ENCODE assay signal across 15 cellular contexts in genomic region chr15:33722673-33723015, GRCh38.
"Had no signal": no experiment of that assay in that cellular context is flagged by ENCODE, and none has a peak within 500 bp of the region (broad histone marks: within the 10 kb centered on the region; RNA-seq: fewer than 3 reads in every experiment).

No MANE protein-coding gene starts in this region.

- H3K4me1 ChIP-seq: colonic mucosa, gastrocnemius medialis, heart right ventricle, pancreas, stomach, transverse colon had no signal

- H3K9me3 ChIP-seq: colonic mucosa, gastrocnemius medialis, pancreas, stomach, thoracic aorta, transverse colon had no signal

- H3K4me3 ChIP-seq: colonic mucosa, gastrocnemius medialis, heart right ventricle, pancreas, stomach, thoracic aorta, transverse colon had no signal

- ATAC-seq: gastrocnemius medialis, heart right ventricle, left lobe of liver, pancreas, right cardiac atrium had no signal

- DNase-seq: colonic mucosa; gastrocnemius medialis; heart right ventricle; hypothalamus; occipital lobe; pancreas; right cardiac atrium; small intestine; stimulated activated CD4-positive, alpha-beta T cell treated with anti-CD3 and anti-CD28 coated beads, Interleukin-12 subunit alpha, Interleukin-12 subunit beta, amount 100 ng/mL, for 4 hours; stimulated activated naive CD4-positive, alpha-beta T cell; stomach; substantia nigra; transverse colon had no signal

- H3K27ac ChIP-seq: colonic mucosa, gastrocnemius medialis, heart right ventricle, pancreas, stomach, thoracic aorta, transverse colon had no signal

- H3K27me3 ChIP-seq: colonic mucosa, gastrocnemius medialis, pancreas, stomach, transverse colon had no signal

- H3K36me3 ChIP-seq: colonic mucosa, gastrocnemius medialis, heart right ventricle, pancreas, thoracic aorta, transverse colon had no signal
